In genomic region chr10:44974628-44975431, GRCh38 we compare ENCODE assay signal across 2 cellular contexts.
TF ChIP-seq lines count a peak whose summit lies in the region.

No MANE protein-coding gene starts in this region.

TF ChIP-seq in GM23338, 12 proteins besides CTCF, POLR2A, EP300 and RAD21:
- no peak; the same call in 1 of the 2 replicates for TF ChIP-seq ZNF462 (CRISPR knock-in tag; IDR thresholded peaks at IDR 0.05)
- TF ChIP-seq ETS1 (IDR thresholded peaks at IDR 0.05) = no peak
- TF ChIP-seq NANOG (IDR thresholded peaks at IDR 0.05; ENCODE audit: borderline replicate concordance) = no peak
- no peak for TF ChIP-seq EZH2phosphoT487 (IDR thresholded peaks at IDR 0.05; ENCODE audit: unreplicated experiment)
- TF ChIP-seq REST (IDR thresholded peaks at IDR 0.05; ENCODE audit: unreplicated experiment) = no peak
- TF ChIP-seq STAT1 (IDR thresholded peaks at IDR 0.05; ENCODE audit: unreplicated experiment) = no peak
- no peak for TF ChIP-seq EZH2 (IDR thresholded peaks at IDR 0.05; ENCODE audit: low read depth, unreplicated experiment)
- TF ChIP-seq CREB1 (CRISPR knock-in tag; IDR thresholded peaks at IDR 0.05; ENCODE audit: low read depth) = no peak
- TF ChIP-seq JUNB (IDR thresholded peaks at IDR 0.05; ENCODE audit: unreplicated experiment) = no peak
- TF ChIP-seq POLR2AphosphoS5 (IDR thresholded peaks at IDR 0.05; ENCODE audit: low read depth) = no peak
- TF ChIP-seq ZNF331 (CRISPR knock-in tag; IDR thresholded peaks at IDR 0.05; ENCODE audit: low read depth) = no peak
- TF ChIP-seq ZNF114 (CRISPR knock-in tag; IDR thresholded peaks at IDR 0.05) = no peak

TF ChIP-seq in WTC11, 78 proteins besides CTCF, POLR2A, EP300 and RAD21 (continued from another document):
- TF ChIP-seq USF1 (CRISPR knock-in tag; IDR thresholded peaks at IDR 0.05) (no peak), NFATC4 (CRISPR knock-in tag; IDR thresholded peaks at IDR 0.05) (no peak), PRDM15 (CRISPR knock-in tag; IDR thresholded peaks at IDR 0.05) (no peak), FOXJ3 (CRISPR knock-in tag; IDR thresholded peaks at IDR 0.05; ENCODE audit: borderline replicate concordance) (no peak)
